Comparison of ENCODE assay signal across 24 cellular contexts in genomic region chr1:246600579-246600978, GRCh38.
"Had no signal": no experiment of that assay in that cellular context is flagged by ENCODE, and none has a peak within 500 bp of the region (broad histone marks: within the 10 kb centered on the region; RNA-seq: fewer than 3 reads in every experiment).

No MANE protein-coding gene starts in this region.

- H3K36me3 ChIP-seq: cardiac muscle cell, esophagus muscularis mucosa, gastrocnemius medialis, left ventricle myocardium inferior, ovary, right atrium auricular region, uterus had no signal

- DNase-seq: activated CD4-positive, alpha-beta T cell treated with anti-CD3 and anti-CD28 coated beads, Interleukin-2, amount 10 ng/mL, durations not matched to agents 7 days and 5 days; activated naive CD4-positive, alpha-beta T cell treated with Interleukin-2 at 50 U/mL for 16 hours; activated T-cell treated with anti-CD3 and anti-CD28 coated beads, Interleukin-2, amount 50 U/mL, for 24 hours; anterior cingulate cortex; body of pancreas; effector CD8-positive, alpha-beta T cell; gastrocnemius medialis; head of caudate nucleus; hypothalamus; left ventricle myocardium inferior; ovary; psoas muscle; spleen; stimulated activated CD4-positive, alpha-beta T cell treated with anti-CD3 and anti-CD28 coated beads, Interleukin-4, amount 100 ng/mL, for 1 hour; stimulated activated naive CD4-positive, alpha-beta T cell; testis; uterus had no signal

- H3K9me3 Mint-ChIP-seq: activated T-cell treated with anti-CD3 and anti-CD28 coated beads, Interleukin-2, amount 50 U/mL, for 24 hours; dendritic cell treated with granulocyte-macrophage colony-stimulating factor and Interleukin-4, amounts not matched to agents 40 ng/mL and 50 ng/mL, for 4 days; natural killer cell treated with Interleukin-12 subunit alpha and Interleukin-12 subunit beta and Interleukin-15 and Interleukin-18, amount 100 ng/mL, for 72 hours had no signal

- H3K9me3 ChIP-seq: body of pancreas, esophagus muscularis mucosa, gastrocnemius medialis, left ventricle myocardium inferior, ovary, psoas muscle, right atrium auricular region, spleen, testis, uterus had no signal

- ATAC-seq: activated CD4-positive, CD25-positive, alpha-beta regulatory T cell treated with anti-CD3 and anti-CD28 coated beads, Interleukin-2, amount 50 U/mL, for 24 hours; body of pancreas; gastrocnemius medialis; natural killer cell treated with Interleukin-12 subunit alpha and Interleukin-12 subunit beta and Interleukin-15 and Interleukin-18, amount 100 ng/mL, for 72 hours; psoas muscle had no signal

- H3K4me1 ChIP-seq: uterus had no signal

- H3K36me3 Mint-ChIP-seq: natural killer cell treated with Interleukin-12 subunit alpha and Interleukin-12 subunit beta and Interleukin-15 and Interleukin-18, amount 100 ng/mL, for 72 hours had no signal

- H3K27ac Mint-ChIP-seq: activated CD4-positive, alpha-beta T cell treated with anti-CD3 and anti-CD28 coated beads, Interleukin-2, amount 10 ng/mL, durations not matched to agents 7 days and 5 days; activated T-cell treated with anti-CD3 and anti-CD28 coated beads, Interleukin-2, amount 50 U/mL, for 24 hours; dendritic cell treated with granulocyte-macrophage colony-stimulating factor and Interleukin-4, amounts not matched to agents 40 ng/mL and 50 ng/mL, for 4 days; mesothelial cell of epicardium had no signal

- H3K27me3 ChIP-seq: body of pancreas, cardiac muscle cell, esophagus muscularis mucosa, gastrocnemius medialis, ovary, right atrium auricular region, spleen, testis, uterus had no signal

- H3K27me3 Mint-ChIP-seq: activated CD4-positive, alpha-beta T cell treated with anti-CD3 and anti-CD28 coated beads, Interleukin-2, amount 10 ng/mL, durations not matched to agents 7 days and 5 days; activated T-cell treated with anti-CD3 and anti-CD28 coated beads, Interleukin-2, amount 50 U/mL, for 24 hours; dendritic cell treated with granulocyte-macrophage colony-stimulating factor and Interleukin-4, amounts not matched to agents 40 ng/mL and 50 ng/mL, for 4 days; natural killer cell treated with Interleukin-12 subunit alpha and Interleukin-12 subunit beta and Interleukin-15 and Interleukin-18, amount 100 ng/mL, for 72 hours had no signal

- H3K4me3 Mint-ChIP-seq: activated CD4-positive, alpha-beta T cell treated with anti-CD3 and anti-CD28 coated beads, Interleukin-2, amount 10 ng/mL, durations not matched to agents 7 days and 5 days; activated T-cell treated with anti-CD3 and anti-CD28 coated beads, Interleukin-2, amount 50 U/mL, for 24 hours; dendritic cell treated with granulocyte-macrophage colony-stimulating factor and Interleukin-4, amounts not matched to agents 40 ng/mL and 50 ng/mL, for 4 days; mesothelial cell of epicardium; natural killer cell treated with Interleukin-12 subunit alpha and Interleukin-12 subunit beta and Interleukin-15 and Interleukin-18, amount 100 ng/mL, for 72 hours had no signal

- H3K4me3 ChIP-seq: body of pancreas, cardiac muscle cell, esophagus muscularis mucosa, gastrocnemius medialis, left ventricle myocardium inferior, ovary, psoas muscle, right atrium auricular region, spleen, testis, uterus had no signal

- H3K4me1 Mint-ChIP-seq: mesothelial cell of epicardium had no signal
